ENCODE assay signal across 22 cellular contexts in genomic region chr21:39110431-39110830, GRCh38.
DNase-seq lines count a peak whose midpoint lies in the region; ATAC-seq, FAIRE-seq and TF ChIP-seq lines count a peak whose summit lies in the region.
"Had no signal": no experiment of that assay in that cellular context is flagged by ENCODE, and none has a peak within 500 bp of the region (broad histone marks: within the 10 kb centered on the region; RNA-seq: fewer than 3 reads in every experiment).

No MANE protein-coding gene starts in this region.

- H3K9me3 Mint-ChIP-seq in activated CD8-positive, alpha-beta memory T cell treated with anti-CD3 and anti-CD28 coated beads, Interleukin-2, amount 10 ng/mL, durations not matched to agents 7 days and 5 days (ENCODE audit: low read depth), result no peaks in the 10 kb centered on the region
- H3K9me3 Mint-ChIP-seq in immature natural killer cell, result no peaks in the 10 kb centered on the region
- H3K9me3 Mint-ChIP-seq: CD4-positive, alpha-beta T cell; HFFc6 had no signal

- no peak for TF ChIP-seq CTCF in thoracic aorta (IDR thresholded peaks at IDR 0.05)

- H3K4me3 Mint-ChIP-seq in activated CD8-positive, alpha-beta memory T cell treated with anti-CD3 and anti-CD28 coated beads, Interleukin-2, amount 10 ng/mL, durations not matched to agents 7 days and 5 days, result no peak overlapping the region
- no peak overlapping the region for H3K4me3 Mint-ChIP-seq in immature natural killer cell
- H3K4me3 Mint-ChIP-seq: CD4-positive, alpha-beta T cell; HFFc6 had no signal

- no peaks in the 10 kb centered on the region for H3K27me3 ChIP-seq in thoracic aorta (replicated peaks; ENCODE audit: insufficient read depth)

- no peak overlapping the region for H3K27ac Mint-ChIP-seq in activated CD8-positive, alpha-beta memory T cell treated with anti-CD3 and anti-CD28 coated beads, Interleukin-2, amount 10 ng/mL, durations not matched to agents 7 days and 5 days
- no peak overlapping the region for H3K27ac Mint-ChIP-seq in immature natural killer cell
- H3K27ac Mint-ChIP-seq: CD4-positive, alpha-beta T cell; HFFc6 had no signal

- no peaks in the 10 kb centered on the region for H3K36me3 ChIP-seq in thoracic aorta

- CTCF ChIA-PET in activated CD8-positive, alpha-beta memory T cell treated with anti-CD3 and anti-CD28 coated beads, Interleukin-2, amount 10 ng/mL, durations not matched to agents 7 days and 5 days (lab: Charles Lee), result no interaction called here

- DNase-seq in activated CD8-positive, alpha-beta memory T cell treated with anti-CD3 and anti-CD28 coated beads, Interleukin-2, amount 10 ng/mL, durations not matched to agents 7 days and 5 days, result peak; percentile 12
- no peak for DNase-seq in activated CD8-positive, alpha-beta memory T cell treated with anti-CD3 and anti-CD28 coated beads, Interleukin-2, amount 50 U/mL, for 4 hours
- DNase-seq in thoracic aorta (ENCODE audit: low spot score) (no peak), immature natural killer cell (no peak), NCI-H2227 treated with DMSO at 0.1 percent for 48 hours (lab: John Stamatoyannopoulos, UW) (no peak)
- DNase-seq: AML-193; Caco-2; CD4-positive, alpha-beta T cell; GM23248; H7; HFFc6 had no signal

- H3K4me1 Mint-ChIP-seq in activated CD8-positive, alpha-beta memory T cell treated with anti-CD3 and anti-CD28 coated beads, Interleukin-2, amount 10 ng/mL, durations not matched to agents 7 days and 5 days, result no peaks in the 10 kb centered on the region
- peaks cover 4 to 11% of the 10 kb centered on the region in 2 donors for H3K4me1 Mint-ChIP-seq in immature natural killer cell

- H3K36me3 Mint-ChIP-seq in activated CD8-positive, alpha-beta memory T cell treated with anti-CD3 and anti-CD28 coated beads, Interleukin-2, amount 10 ng/mL, durations not matched to agents 7 days and 5 days, result no peaks in the 10 kb centered on the region
- H3K36me3 Mint-ChIP-seq in immature natural killer cell, result no peaks in the 10 kb centered on the region

- peaks cover 39 to 65% of the 10 kb centered on the region in 2 donors for H3K4me1 ChIP-seq in thoracic aorta (ENCODE audit: control insufficient read depth in 1 of 2, low read depth in 2 of 2)
- H3K4me1 ChIP-seq: Caco-2 had no signal

- H3K27ac ChIP-seq in thoracic aorta, result peak overlapping the region; percentile 24 to 32
- H3K27ac ChIP-seq: 22Rv1, A549, C4-2B, GM23248 had no signal

- no peaks in the 10 kb centered on the region for H3K9me3 ChIP-seq in thoracic aorta
- H3K9me3 ChIP-seq: A549, Caco-2 had no signal

- H3K4me3 ChIP-seq in thoracic aorta, result no peak overlapping the region
- H3K4me3 ChIP-seq: A549, GM23248, K562 had no signal

- peak; percentile 89 for FAIRE-seq in endometrium (lab: Jason Lieb, UNC)
- FAIRE-seq: A549, D721Med, G401.6, GM12891, GM19239, K562 had no signal

- no peak for ATAC-seq in activated CD8-positive, alpha-beta memory T cell treated with anti-CD3 and anti-CD28 coated beads, Interleukin-2, amount 10 ng/mL, durations not matched to agents 7 days and 5 days
- no peak for ATAC-seq in thoracic aorta (ENCODE audit: insufficient number of reproducible peaks, low FRiP score, low read depth)
- ATAC-seq in GM21390 (IDR thresholded peaks at IDR 0.05; ENCODE audit: unreplicated experiment), result no peak
- ATAC-seq: A549, HCT116, K562 had no signal

- H3K27me3 Mint-ChIP-seq in activated CD8-positive, alpha-beta memory T cell treated with anti-CD3 and anti-CD28 coated beads, Interleukin-2, amount 10 ng/mL, durations not matched to agents 7 days and 5 days, result peaks cover 3% of the 10 kb centered on the region
- H3K27me3 Mint-ChIP-seq in immature natural killer cell (ENCODE audit: low read depth in 3 of 3), result peaks cover 0 to 3% (median 3%) of the 10 kb centered on the region in 3 donors
- H3K27me3 Mint-ChIP-seq: CD4-positive, alpha-beta T cell had no signal
